8 cellular contexts compared by ENCODE assay signal in the genomic region with DNA sequence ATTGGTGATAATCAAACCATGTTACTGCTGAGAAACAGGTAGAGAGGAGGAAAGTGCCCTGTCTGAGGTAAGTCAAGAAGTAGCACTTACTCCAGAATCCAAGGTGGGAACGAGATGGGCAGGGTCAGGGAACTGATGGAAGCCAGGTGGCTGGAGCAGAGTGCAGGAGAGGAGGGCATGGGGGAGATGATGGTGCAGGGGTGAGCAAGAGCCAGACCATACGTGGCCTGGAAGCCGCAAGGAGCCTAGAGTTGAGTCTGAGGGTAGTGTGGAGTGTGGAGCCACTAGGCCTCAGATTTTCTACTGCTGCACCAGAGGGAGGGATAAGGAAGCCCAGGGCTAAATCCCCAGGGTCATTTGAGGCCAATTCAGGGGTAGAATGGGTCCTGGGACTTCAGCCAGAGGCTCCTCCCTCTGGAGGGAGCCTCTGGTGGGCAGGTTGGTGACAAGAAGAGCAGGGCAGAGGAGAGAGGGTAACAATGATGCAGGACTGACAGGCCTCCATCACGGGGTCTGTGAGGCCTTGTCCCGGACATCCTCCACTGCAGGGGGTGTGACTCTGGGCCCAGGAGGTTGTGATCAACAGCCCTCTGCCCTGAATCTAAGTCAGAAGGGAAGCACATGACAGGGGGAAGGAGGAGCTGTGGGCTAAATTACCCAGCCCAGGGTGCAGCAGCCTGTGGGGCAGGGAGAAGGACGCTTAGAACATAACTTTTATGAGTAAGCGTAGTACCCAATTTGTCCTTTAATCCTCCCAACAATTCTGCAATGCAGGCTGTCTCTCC. TPM values are rescaled to one million over a fixed set of nuclear protein-coding genes. Genes with fewer than 3 reads are reported as not detected.
DNase-seq lines count a peak whose midpoint lies in the region; ATAC-seq and TF ChIP-seq lines count a peak whose summit lies in the region.

No MANE protein-coding gene starts in this region.

- no peaks in the 10 kb centered on the region for H3K27me3 ChIP-seq in effector memory CD4-positive, alpha-beta T cell (replicated peaks; ENCODE audit: control insufficient read depth, insufficient read depth, low read length, poor library complexity, severe bottlenecking)
- H3K27me3 ChIP-seq in aorta (ENCODE audit: control insufficient read depth in 1 of 2, insufficient read depth in 2 of 2, low read length in 1 of 2): no peaks in the 10 kb centered on the region

- ATAC-seq in natural killer cell: peak; percentile 90 to 96 (median 95)
- peak; percentile 19 for ATAC-seq in aorta (ENCODE audit: low FRiP score)
- no peak for ATAC-seq in GM21619 (IDR thresholded peaks at IDR 0.05; ENCODE audit: unreplicated experiment)
- no peak for ATAC-seq in HG02970 (IDR thresholded peaks at IDR 0.05; ENCODE audit: low FRiP score, unreplicated experiment)

- intact Hi-C loops in natural killer cell (cut with micrococcal nuclease) (loop anchor here (1.0 kb wide), 2 partner anchors 9 to 57 kb away; no protein-coding TSS in a partner anchor), aorta (cut with DNase I) (no loop called here)

- no peaks in the 10 kb centered on the region for H3K9me3 ChIP-seq in effector memory CD4-positive, alpha-beta T cell (ENCODE audit: control insufficient read depth, low read length)
- H3K9me3 ChIP-seq in aorta (ENCODE audit: control insufficient read depth, low read length): no peaks in the 10 kb centered on the region

- peak overlapping the region; percentile 89 to 100 for H3K27ac Mint-ChIP-seq in natural killer cell

- H3K4me3 Mint-ChIP-seq in natural killer cell: peak overlapping the region; percentile 87

- H3K36me3 Mint-ChIP-seq in natural killer cell: no peaks in the 10 kb centered on the region

- TF ChIP-seq CTCF in natural killer cell (IDR thresholded peaks at IDR 0.05): no peak

- H3K27me3 Mint-ChIP-seq in natural killer cell (ENCODE audit: low read depth in 2 of 2): no peaks in the 10 kb centered on the region

- H3K4me1 ChIP-seq in effector memory CD4-positive, alpha-beta T cell (ENCODE audit: control insufficient read depth, insufficient read depth, low read length, poor library complexity, severe bottlenecking): no peaks in the 10 kb centered on the region
- H3K4me1 ChIP-seq in aorta (ENCODE audit: control insufficient read depth in 1 of 2, insufficient read depth in 2 of 2, low read length in 2 of 2): peaks cover 3 to 10% of the 10 kb centered on the region in 2 donors

- peak overlapping the region; percentile 30 for H3K27ac ChIP-seq in effector memory CD4-positive, alpha-beta T cell (ENCODE audit: insufficient read depth, low read length, poor library complexity, severe bottlenecking)
- peak overlapping the region in 1 of 2 donors; percentile 10 for H3K27ac ChIP-seq in aorta (ENCODE audit: low read depth in 1 of 2, low read length in 2 of 2)

- peaks cover 78 to 89% of the 10 kb centered on the region in 2 donors for H3K4me1 Mint-ChIP-seq in natural killer cell

- DNase-seq in stimulated activated CD4-positive, alpha-beta T cell treated with anti-CD3 and anti-CD28 coated beads, Interleukin-1b, Interleukin-23, amount 100 ng/mL, for 48 hours: peak; percentile 18
- no peak for DNase-seq in stimulated activated CD4-positive, alpha-beta T cell treated with anti-CD3 and anti-CD28 coated beads, Interleukin-4, amount 100 ng/mL, for 1 hour
- peak in 1 of 3 donors; percentile 36 for DNase-seq in effector memory CD4-positive, alpha-beta T cell
- DNase-seq in natural killer cell: peak; percentile 69
- DNase-seq in aorta: peak in 1 of 2 donors; percentile 86
- no peak for DNase-seq in UCSD-AML1 (lab: John Stamatoyannopoulos, UW; ENCODE audit: unreplicated experiment)

- peaks cover 18% of the 10 kb centered on the region for H3K36me3 ChIP-seq in effector memory CD4-positive, alpha-beta T cell (ENCODE audit: control insufficient read depth, insufficient read depth, low read length)
- H3K36me3 ChIP-seq in aorta (ENCODE audit: control insufficient read depth in 1 of 2, insufficient read depth in 2 of 2, low read length in 1 of 2): peaks cover 0 to 6% of the 10 kb centered on the region in 2 donors

- H3K9me3 Mint-ChIP-seq in natural killer cell: no peaks in the 10 kb centered on the region

- WGBS in aorta, 2 donors: 62 to 63% methylated on average over 7 of the region's 7 CpGs

- no peak overlapping the region for H3K4me3 ChIP-seq in effector memory CD4-positive, alpha-beta T cell (ENCODE audit: insufficient read depth, low read depth, low read length, poor library complexity, severe bottlenecking)
- H3K4me3 ChIP-seq in aorta (ENCODE audit: low read length in 2 of 2): no peak overlapping the region

RNA-seq across cellular contexts. Expression of gene COX4I2, which starts 28.7 kb away (rescaled TPM):
- total RNA-seq in natural killer cell (not detected), aorta (1 to 10 TPM; 5.2 to 9.5 TPM)
- polyA plus RNA-seq in aorta: 1 to 10 TPM in 1 of 2 donors, not detected in 1; 2.0 TPM

RNA-seq across cellular contexts. Expression of gene BCL2L1, which starts 56.2 kb away (rescaled TPM):
- 10 to 100 TPM; 67.4 to 92.6 (median 78.6) TPM for total RNA-seq in natural killer cell
- total RNA-seq in aorta: 100 to 1,000 TPM in 1 of 2 donors, 10 to 100 TPM in 1; 69.1 to 107 TPM
- 100 to 1,000 TPM; 103 to 104 TPM for polyA plus RNA-seq in aorta

Comparison
In these comparisons a context has a peak if more than half of its experiments do, and no peak if none do; other contexts are left out.
1. DNase-seq: peak in stimulated activated CD4-positive, alpha-beta T cell treated with anti-CD3 and anti-CD28 coated beads, Interleukin-1b, Interleukin-23, amount 100 ng/mL, for 48 hours (single experiment) and natural killer cell (single experiment); none in stimulated activated CD4-positive, alpha-beta T cell treated with anti-CD3 and anti-CD28 coated beads, Interleukin-4, amount 100 ng/mL, for 1 hour (single experiment) and UCSD-AML1 (single experiment).
2. ATAC-seq: peak in natural killer cell (3 of 3) and aorta (single experiment); none in GM21619 (single experiment) and HG02970 (single experiment).
3. RNA of gene COX4I2, which starts 28.7 kb away (total RNA-seq): 5.2 to 9.5 TPM in aorta; not detected in natural killer cell; every median in the first group is over 4 times any median in the second.